ENCODE assay signal across 8 cellular contexts in the genomic region with DNA sequence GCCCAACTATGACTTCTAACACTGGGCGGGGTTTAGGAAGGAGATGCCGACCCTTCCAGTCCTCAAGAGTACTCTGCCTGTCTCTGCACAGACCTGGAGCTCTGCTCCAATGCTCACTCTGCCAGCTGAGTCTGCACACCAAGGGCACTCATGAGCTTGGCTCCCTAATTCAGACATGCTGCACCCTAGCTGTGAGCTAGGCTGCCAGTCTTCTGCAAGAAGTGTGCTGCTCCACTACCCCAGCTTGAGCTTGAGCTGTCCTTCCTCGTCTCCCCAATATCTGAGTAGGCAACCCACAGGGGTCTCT. TPM values are rescaled to one million over a fixed set of nuclear protein-coding genes. Genes with fewer than 3 reads are reported as not detected.
DNase-seq lines count a peak whose midpoint lies in the region; ATAC-seq, FAIRE-seq and TF ChIP-seq lines count a peak whose summit lies in the region.

No MANE protein-coding gene starts in this region.

- H3K9ac ChIP-seq in astrocyte (ENCODE audit: low read length), result peak overlapping the region; percentile 52

- no peaks in the 10 kb centered on the region for H3K27me3 ChIP-seq in astrocyte (ENCODE audit: insufficient read depth, low read length)

- H3K9me3 Mint-ChIP-seq in astrocyte (ENCODE audit: unreplicated experiment), result no peaks in the 10 kb centered on the region
- H3K9me3 Mint-ChIP-seq in naive B cell, result no peaks in the 10 kb centered on the region

- no peak for FAIRE-seq in astrocyte (lab: Jason Lieb, UNC)

- H3K36me3 Mint-ChIP-seq in astrocyte (ENCODE audit: low read depth, unreplicated experiment) (no peaks in the 10 kb centered on the region), naive B cell (peaks cover 0 to 4% of the 10 kb centered on the region in 2 donors)

- no peak overlapping the region for H3K4me3 ChIP-seq in astrocyte (ENCODE audit: insufficient read depth, low read depth, low read length)

- DNase-seq in G401 (ENCODE audit: low spot score) (peak; percentile 49), astrocyte (ENCODE audit: low read depth) (no peak), naive B cell (no peak), OCI-M2 (lab: John Stamatoyannopoulos, UW; ENCODE audit: unreplicated experiment) (no peak), NCI-H1436 treated with DMSO at 0.1 percent for 48 hours (lab: John Stamatoyannopoulos, UW) (no peak)
- no peak for DNase-seq in NK-92 treated with Interleukin-12 subunit alpha and Interleukin-12 subunit beta, amount 100 ng/mL, for 24 hours (lab: John Stamatoyannopoulos, UW)
- DNase-seq in activated CD8-positive, alpha-beta memory T cell treated with anti-CD3 and anti-CD28 coated beads for 24 hours, result no peak

- in situ Hi-C loops in G401 (cut with HindIII; ENCODE audit: low sequenced_read_pairs), result no loop called here

- peaks cover 8% of the 10 kb centered on the region for H3K4me1 Mint-ChIP-seq in astrocyte (ENCODE audit: low read depth, unreplicated experiment)
- peaks cover 8 to 23% (median 22%) of the 10 kb centered on the region in 3 donors for H3K4me1 Mint-ChIP-seq in naive B cell

- H3K27ac Mint-ChIP-seq in astrocyte (ENCODE audit: unreplicated experiment), result no peak overlapping the region
- peak overlapping the region in 3 of 6 donors; percentile 10 to 90 (median 66) for H3K27ac Mint-ChIP-seq in naive B cell

- H3K27me3 Mint-ChIP-seq in astrocyte (ENCODE audit: low read depth, unreplicated experiment), result no peaks in the 10 kb centered on the region
- H3K27me3 Mint-ChIP-seq in naive B cell, result no peaks in the 10 kb centered on the region

- peak overlapping the region; percentile 60 for H3K4me2 ChIP-seq in astrocyte (ENCODE audit: low read length)

- H2AFZ ChIP-seq in astrocyte (ENCODE audit: low read depth, low read length), result no peak overlapping the region

- H3K79me2 ChIP-seq in astrocyte (ENCODE audit: insufficient read depth, low read length), result peaks cover 93% of the 10 kb centered on the region

- peaks cover 20% of the 10 kb centered on the region for H3K4me1 ChIP-seq in astrocyte (ENCODE audit: insufficient read depth, low read length)

- no peak for TF ChIP-seq CTCF in astrocyte (IDR thresholded peaks at IDR 0.05; ENCODE audit: insufficient read depth, low read depth, low read length)

- no peaks in the 10 kb centered on the region for H3K9me3 ChIP-seq in astrocyte (ENCODE audit: insufficient read depth, low read depth, low read length)

- no peaks in the 10 kb centered on the region for H3K36me3 ChIP-seq in astrocyte (ENCODE audit: insufficient read depth, low read length)

- H4K20me1 ChIP-seq in astrocyte (ENCODE audit: insufficient read depth, low read length), result peaks cover 60% of the 10 kb centered on the region

- H3K27ac ChIP-seq in astrocyte (ENCODE audit: low read depth, low read length), result peak overlapping the region; percentile 75

- peak; percentile 49 for ATAC-seq in HG03108 (IDR thresholded peaks at IDR 0.05; ENCODE audit: unreplicated experiment)
- ATAC-seq in naive B cell (ENCODE audit: low read depth in 2 of 2), result peak; percentile 55 to 66

- H3K4me3 Mint-ChIP-seq in astrocyte (ENCODE audit: unreplicated experiment) (no peak overlapping the region), naive B cell (peak overlapping the region in 1 of 8 donors; percentile 56)

RNA-seq across cellular contexts. Expression of a gene that starts 13.2 kb away (rescaled TPM):
- total RNA-seq in G401 (2014; rRNA removed; shearing (Covaris generic)), result 57.6 and 114 TPM in 2 replicates
- total RNA-seq in astrocyte, result 42.3 and 46.6 TPM in 2 replicates
- polyA plus RNA-seq in naive B cell (ENCODE audit: low read depth in 6 of 6), result 10 to 100 TPM in 4 of 6 donors, 1 to 10 TPM in 2; 2.8 to 15.5 (median 12.9) TPM
